Comparison of ENCODE assay signal across 7 cellular contexts in genomic region chr20:40991181-40991889, GRCh38. TPM values are rescaled to one million over a fixed set of nuclear protein-coding genes. Genes with fewer than 3 reads are reported as not detected.
DNase-seq lines count a peak whose midpoint lies in the region; ATAC-seq, FAIRE-seq and TF ChIP-seq lines count a peak whose summit lies in the region.

No MANE protein-coding gene starts in this region.

- ATAC-seq in GM21526 (IDR thresholded peaks at IDR 0.05; ENCODE audit: low FRiP score, unreplicated experiment) (peak; percentile 89), HG03575 (IDR thresholded peaks at IDR 0.05; ENCODE audit: extremely low read depth, insufficient number of reproducible peaks, low FRiP score, unreplicated experiment) (peak; percentile 71), natural killer cell (peak; percentile 53 to 87 (median 55))
- peak; percentile 23 to 37 for ATAC-seq in activated T-cell treated with anti-CD3 and anti-CD28 coated beads, Interleukin-2, amount 50 U/mL, for 72 hours (replicated peaks in 1 of 2)

- H3K4me1 Mint-ChIP-seq in activated T-cell treated with anti-CD3 and anti-CD28 coated beads, Interleukin-2, amount 50 U/mL, for 72 hours (ENCODE audit: low read depth) = peaks cover 33% of the 10 kb centered on the region
- peaks cover 29 to 30% of the 10 kb centered on the region in 2 donors for H3K4me1 Mint-ChIP-seq in natural killer cell

- TF ChIP-seq CTCF in natural killer cell (IDR thresholded peaks at IDR 0.05) = no peak

- intact Hi-C loops in natural killer cell (cut with micrococcal nuclease) = no loop called here

- peak; percentile 73 for DNase-seq in GM18507 (ENCODE audit: extremely low spot score, insufficient read length, low read depth)
- DNase-seq in activated T-cell treated with anti-CD3 and anti-CD28 coated beads, Interleukin-2, amount 50 U/mL, for 72 hours = no peak
- no peak for DNase-seq in natural killer cell
- DNase-seq in NCI-H1092 treated with DMSO at 0.1 percent for 48 hours (lab: John Stamatoyannopoulos, UW) = no peak
- DNase-seq in LoVo (ENCODE audit: low spot score) = no peak

- H3K9me3 Mint-ChIP-seq in activated T-cell treated with anti-CD3 and anti-CD28 coated beads, Interleukin-2, amount 50 U/mL, for 72 hours = no peaks in the 10 kb centered on the region
- H3K9me3 Mint-ChIP-seq in natural killer cell = no peaks in the 10 kb centered on the region

- H3K4me3 Mint-ChIP-seq in activated T-cell treated with anti-CD3 and anti-CD28 coated beads, Interleukin-2, amount 50 U/mL, for 72 hours = peak overlapping the region in 1 of 2 donors; percentile 7
- no peak overlapping the region for H3K4me3 Mint-ChIP-seq in natural killer cell

- H3K27ac Mint-ChIP-seq in activated T-cell treated with anti-CD3 and anti-CD28 coated beads, Interleukin-2, amount 50 U/mL, for 72 hours = peak overlapping the region; percentile 51
- H3K27ac Mint-ChIP-seq in natural killer cell = peak overlapping the region in 1 of 2 donors; percentile 4

- H3K36me3 Mint-ChIP-seq in activated T-cell treated with anti-CD3 and anti-CD28 coated beads, Interleukin-2, amount 50 U/mL, for 72 hours (ENCODE audit: insufficient read depth in 2 of 2) = no peaks in the 10 kb centered on the region
- H3K36me3 Mint-ChIP-seq in natural killer cell = no peaks in the 10 kb centered on the region

- no peaks in the 10 kb centered on the region for H3K27me3 Mint-ChIP-seq in activated T-cell treated with anti-CD3 and anti-CD28 coated beads, Interleukin-2, amount 50 U/mL, for 72 hours (ENCODE audit: low read depth)
- H3K27me3 Mint-ChIP-seq in natural killer cell (ENCODE audit: low read depth in 2 of 2) = no peaks in the 10 kb centered on the region

- FAIRE-seq in GM18507 (lab: Jason Lieb, UNC) = peak; percentile 97

RNA-seq across cellular contexts. Expression of gene TOP1, which starts 37.3 kb away (rescaled TPM):
- total RNA-seq in activated T-cell treated with anti-CD3 and anti-CD28 coated beads, Interleukin-2, amount 50 U/mL, for 72 hours = 10 to 100 TPM; 78.7 to 86.1 TPM
- 10 to 100 TPM; 32.2 to 36.3 (median 36.3) TPM for total RNA-seq in natural killer cell

Comparison
In these comparisons a context has a peak if more than half of its experiments do, and no peak if none do; other contexts are left out.
1. ATAC-seq: peak in every context shown above with its lines; median percentile 89 in GM21526; 71 in HG03575; 55 in natural killer cell; 30 in activated T-cell treated with anti-CD3 and anti-CD28 coated beads, Interleukin-2, amount 50 U/mL, for 72 hours.